Comparison of ENCODE assay signal across 8 cellular contexts in the genomic region with DNA sequence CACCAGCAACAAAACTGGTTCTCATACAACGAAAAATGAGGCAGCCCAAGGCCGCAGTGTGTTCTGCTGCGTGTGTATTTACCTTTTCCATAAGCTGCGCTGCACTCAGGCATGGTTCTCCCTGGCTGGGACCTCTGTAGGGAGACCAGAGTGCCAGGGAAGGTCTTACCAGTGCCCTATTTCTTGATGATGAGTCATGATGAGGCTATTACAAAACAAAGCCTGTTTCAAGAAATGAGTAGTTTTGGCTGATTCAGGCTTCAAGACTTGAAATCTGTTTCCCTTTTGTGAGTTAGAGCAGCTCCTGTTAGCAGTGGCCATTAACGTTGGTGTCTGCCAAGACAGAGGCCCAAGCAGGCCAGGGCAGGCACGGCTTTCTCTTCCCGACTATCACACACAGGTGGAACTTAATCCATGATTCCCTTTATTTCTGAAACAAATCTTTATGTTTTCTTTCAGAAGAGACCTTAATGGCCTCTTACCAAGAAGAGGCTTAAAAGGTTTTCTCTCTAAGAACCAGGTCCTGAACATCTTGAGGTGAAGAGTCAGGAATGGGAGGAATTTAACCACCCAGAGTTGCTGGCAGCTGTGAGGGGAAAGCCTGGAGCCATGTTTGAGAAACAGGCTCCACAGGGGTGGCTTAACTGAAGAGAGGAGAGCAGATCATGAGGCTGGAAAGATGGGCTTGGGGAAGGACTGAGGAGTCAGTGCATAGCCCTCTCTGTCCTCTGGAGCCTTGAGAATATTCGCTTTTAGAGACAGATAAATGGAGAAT. TPM values are rescaled to one million over a fixed set of nuclear protein-coding genes. Genes with fewer than 3 reads are reported as not detected.
DNase-seq lines count a peak whose midpoint lies in the region; ATAC-seq and TF ChIP-seq lines count a peak whose summit lies in the region.
"Had no signal": no experiment of that assay in that cellular context is flagged by ENCODE, and none has a peak within 500 bp of the region (broad histone marks: within the 10 kb centered on the region; RNA-seq: fewer than 3 reads in every experiment).

No MANE protein-coding gene starts in this region.

- H3K4me3 ChIP-seq in HFF-Myc (replicated peaks; ENCODE audit: low read depth, low read length) (no peak overlapping the region), fibroblast of lung (replicated peaks in 1 of 4; ENCODE audit: control extremely low read depth in 1 of 4, insufficient read depth in 1 of 4, low read depth in 3 of 4, low read length in 4 of 4) (no peak overlapping the region), tibial artery (no peak overlapping the region)

- peak overlapping the region; percentile 56 for H3K27ac ChIP-seq in fibroblast of lung (ENCODE audit: insufficient read depth, low read length)
- peak overlapping the region; percentile 47 to 58 for H3K27ac ChIP-seq in tibial artery

- no peak overlapping the region for H3K9ac ChIP-seq in fibroblast of lung (ENCODE audit: insufficient read depth, low read length)

- no peaks in the 10 kb centered on the region for H4K20me1 ChIP-seq in fibroblast of lung (ENCODE audit: control insufficient read depth, extremely low read depth, insufficient read depth, low read length)

- TF ChIP-seq CTCF in HFF-Myc (IDR thresholded peaks at IDR 0.05; ENCODE audit: low read depth, low read length, missing control alignments) (no peak), fibroblast of lung (conservative IDR thresholded peaks at IDR 0.05 in 1 of 2, IDR thresholded peaks at IDR 0.05 in 1 of 2; ENCODE audit: low read depth in 1 of 2, low read length in 2 of 2) (no peak), tibial artery (IDR thresholded peaks at IDR 0.05) (no peak)

- peak overlapping the region; percentile 1 for H3K4me2 ChIP-seq in fibroblast of lung (ENCODE audit: extremely low read depth, insufficient read depth, low read length)

- H3K9me3 ChIP-seq in fibroblast of lung (ENCODE audit: control insufficient read depth, insufficient read depth, low read depth, low read length): no peaks in the 10 kb centered on the region
- H3K9me3 ChIP-seq in tibial artery: no peaks in the 10 kb centered on the region

- H3K79me2 ChIP-seq in fibroblast of lung (ENCODE audit: control insufficient read depth, insufficient read depth, low read length): no peaks in the 10 kb centered on the region

- DNase-seq in HFF-Myc (ENCODE audit: extremely low read depth, low read depth) (peak; percentile 33), SIG-M5 treated with dmso at 0.1 percent for 504 hours (lab: John Stamatoyannopoulos, UW; ENCODE audit: unreplicated experiment) (peak; percentile 85), fibroblast of lung (ENCODE audit: low read depth in 2 of 2) (peak; percentile 90 to 92), tibial artery (peak; percentile 46 to 58)
- no peak for DNase-seq in activated T-cell treated with anti-CD3 and anti-CD28 coated beads, Interleukin-2, amount 50 U/mL, for 48 hours
- DNase-seq: NCI-H2171 had no signal

- H2AFZ ChIP-seq in fibroblast of lung (ENCODE audit: low read length): peak overlapping the region; percentile 35

- H3K36me3 ChIP-seq in fibroblast of lung (ENCODE audit: control insufficient read depth, insufficient read depth, low read length) (no peaks in the 10 kb centered on the region), tibial artery (no peaks in the 10 kb centered on the region)

- intact Hi-C loops in tibial artery (cut with DNase I; ENCODE audit: low total_unique reads): no loop called here

- H3K4me1 ChIP-seq in fibroblast of lung (ENCODE audit: control insufficient read depth, extremely low read depth, insufficient read depth, low read length): peaks cover 11% of the 10 kb centered on the region
- H3K4me1 ChIP-seq in tibial artery: peaks cover 0 to 31% (median 18%) of the 10 kb centered on the region in 4 donors

- ATAC-seq in HG03354 (IDR thresholded peaks at IDR 0.05; ENCODE audit: poor library complexity, severe bottlenecking, unreplicated experiment): no peak
- ATAC-seq in GM21526 (IDR thresholded peaks at IDR 0.05; ENCODE audit: low FRiP score, unreplicated experiment): no peak

- H3K27me3 ChIP-seq in fibroblast of lung (ENCODE audit: control insufficient read depth, insufficient read depth, low read length): no peaks in the 10 kb centered on the region
- H3K27me3 ChIP-seq in tibial artery: peaks cover 0 to 29% of the 10 kb centered on the region in 2 donors

RNA-seq across cellular contexts. Expression of gene TIFAB, which starts 41.4 kb away (rescaled TPM):
- not detected in 2 replicates for total RNA-seq in fibroblast of lung
- not detected in 2 replicates for polyA plus RNA-seq in fibroblast of lung
- polyA plus RNA-seq in fibroblast of lung (2012): not detected in 2 replicates
- polyA minus RNA-seq in fibroblast of lung (ENCODE audit: low replicate concordance): not detected in 2 replicates

RNA-seq across cellular contexts. Expression of gene NEUROG1, which starts 42.2 kb away (rescaled TPM):
- total RNA-seq in fibroblast of lung: not detected in 2 replicates
- not detected in 2 replicates for polyA plus RNA-seq in fibroblast of lung
- not detected in 2 replicates for polyA plus RNA-seq in fibroblast of lung (2012)
- not detected in 2 replicates for polyA minus RNA-seq in fibroblast of lung (ENCODE audit: low replicate concordance)

RNA-seq across cellular contexts. Expression of gene DCANP1, which starts 46.4 kb away (rescaled TPM):
- total RNA-seq in fibroblast of lung: not detected in 2 replicates
- not detected in 2 replicates for polyA plus RNA-seq in fibroblast of lung
- polyA plus RNA-seq in fibroblast of lung (2012): not detected in 2 replicates
- polyA minus RNA-seq in fibroblast of lung (ENCODE audit: low replicate concordance): 0.52 TPM in 1 of 2 replicates, not detected in the other

Comparison
In these comparisons a context has a peak if more than half of its experiments do, and no peak if none do; other contexts are left out.
1. DNase-seq: peak in HFF-Myc (single experiment), SIG-M5 treated with dmso at 0.1 percent for 504 hours (single experiment), fibroblast of lung (2 of 2) and tibial artery (2 of 2); none in activated T-cell treated with anti-CD3 and anti-CD28 coated beads, Interleukin-2, amount 50 U/mL, for 48 hours (0 of 2).